Comparison of ENCODE assay signal across 18 cellular contexts in the genomic region with DNA sequence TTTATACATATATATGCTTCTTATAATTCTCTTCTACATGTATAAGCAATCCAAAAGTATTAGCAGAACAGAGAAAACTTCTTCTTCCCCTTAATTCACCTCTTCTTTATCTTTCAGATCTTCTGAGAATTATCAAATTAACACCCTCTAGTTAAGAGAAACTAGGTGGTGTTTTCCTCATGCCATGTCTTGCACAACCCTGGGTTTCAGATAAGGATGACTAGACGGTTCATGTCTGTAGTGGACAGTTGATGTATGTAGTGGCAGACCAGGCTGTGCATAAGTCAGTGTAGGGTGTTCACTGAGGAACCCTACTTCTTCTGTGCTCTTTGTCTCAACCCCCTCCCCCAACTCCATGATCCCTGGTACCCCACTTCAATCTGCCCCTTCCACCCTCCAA.
A peak's percentile ranks its signal among the peaks of the same experiment; 100 is the strongest.
DNase-seq lines count a peak whose midpoint lies in the region; ATAC-seq and TF ChIP-seq lines count a peak whose summit lies in the region.
"Had no signal": no experiment of that assay in that cellular context is flagged by ENCODE, and none has a peak within 500 bp of the region (broad histone marks: within the 10 kb centered on the region; RNA-seq: fewer than 3 reads in every experiment).

No MANE protein-coding gene starts in this region.

- H3K9me3 ChIP-seq in breast epithelium (no peaks in the 10 kb centered on the region), GM23248 (ENCODE audit: low read depth) (no peaks in the 10 kb centered on the region), esophagus squamous epithelium (no peaks in the 10 kb centered on the region)

- no peaks in the 10 kb centered on the region for H3K27me3 Mint-ChIP-seq in MCF 10A (ENCODE audit: insufficient read depth, unreplicated experiment)

- H4K20me1 ChIP-seq in GM23248 (ENCODE audit: insufficient read depth) = no peaks in the 10 kb centered on the region

- CTCF ChIA-PET in MCF 10A (lab: Yijun Ruan, JAX) = no interaction called here

- in situ Hi-C loops in GM23248 (cut with MboI) = no loop called here

- 76 to 79% methylated on average over 1 of the region's 1 CpG for WGBS in GM23248 (ENCODE audit: low coverage in 1 of 2, low lambda C conversion rate in 2 of 2, missing lambda C conversion rate in 2 of 2), 2 experiments
- WGBS in esophagus squamous epithelium, 2 donors = 54 to 93% methylated on average over 1 of the region's 1 CpG

- H3K36me3 Mint-ChIP-seq in MCF 10A (ENCODE audit: insufficient read depth, unreplicated experiment) = no peaks in the 10 kb centered on the region
- H3K36me3 Mint-ChIP-seq: CD14-positive monocyte; CD8-positive, alpha-beta T cell had no signal

- no peak overlapping the region for H3K4me2 ChIP-seq in GM23248 (ENCODE audit: unreplicated experiment)
- H3K4me2 ChIP-seq: GM23338 had no signal

- TF ChIP-seq POLR2A in breast epithelium (IDR thresholded peaks at IDR 0.05) (no peak), erythroblast (IDR thresholded peaks at IDR 0.05; ENCODE audit: low read length) (no peak), esophagus squamous epithelium (IDR thresholded peaks at IDR 0.05) (no peak)

- H3K9ac ChIP-seq in GM23248 = no peak overlapping the region

- BruUV-seq in MCF 10A (replicated peaks; lab: Mats Ljungman, UMichigan) = no TSS peak

- TF ChIP-seq CTCF in MCF 10A (IDR thresholded peaks at IDR 0.05; ENCODE audit: unreplicated experiment) (no peak), breast epithelium (IDR thresholded peaks at IDR 0.05) (no peak), esophagus squamous epithelium (IDR thresholded peaks at IDR 0.05) (no peak)

- DNase-seq in MCF 10A (ENCODE audit: unreplicated experiment) (peak; percentile 11), breast epithelium (ENCODE audit: low spot score in 2 of 2) (no peak), amniotic epithelial cell (ENCODE audit: low read depth) (peak; percentile 62), erythroblast (lab: John Stamatoyannopoulos, UW) (peak; percentile 13 to 21), GM23248 (no peak), anterior cingulate cortex (lab: John Stamatoyannopoulos, UW) (no peak), esophagus squamous epithelium (lab: John Stamatoyannopoulos, UW) (no peak)
- DNase-seq: CD8-positive, alpha-beta T cell; COR-L47; DMS153; DMS79 treated with DMSO at 0.1 percent for 48 hours; EL; H7 had no signal

- no peaks in the 10 kb centered on the region for H3K4me1 ChIP-seq in breast epithelium
- H3K4me1 ChIP-seq in GM23248 (ENCODE audit: insufficient read depth) = no peaks in the 10 kb centered on the region
- no peaks in the 10 kb centered on the region for H3K4me1 ChIP-seq in esophagus squamous epithelium

- no peak overlapping the region for H3K27ac Mint-ChIP-seq in MCF 10A (ENCODE audit: low read depth, unreplicated experiment)
- H3K27ac Mint-ChIP-seq: CD8-positive, alpha-beta T cell; GM23338 had no signal

- no peaks in the 10 kb centered on the region for H3K4me1 Mint-ChIP-seq in MCF 10A (ENCODE audit: insufficient read depth, unreplicated experiment)
- H3K4me1 Mint-ChIP-seq: CD14-positive monocyte, GM23338 had no signal

- H3F3A ChIP-seq in GM23248 (ENCODE audit: insufficient read depth) = no peaks in the 10 kb centered on the region

- no peak for ATAC-seq in HG02938 (IDR thresholded peaks at IDR 0.05; ENCODE audit: unreplicated experiment)
- ATAC-seq: CD8-positive, alpha-beta T cell; GM23338; HepG2 had no signal

- H3K36me3 ChIP-seq in breast epithelium (no peaks in the 10 kb centered on the region), GM23248 (ENCODE audit: low read depth) (no peaks in the 10 kb centered on the region), esophagus squamous epithelium (no peaks in the 10 kb centered on the region)

- no peak overlapping the region for H3K4me3 ChIP-seq in breast epithelium
- no peak overlapping the region for H3K4me3 ChIP-seq in GM23248
- no peak overlapping the region for H3K4me3 ChIP-seq in esophagus squamous epithelium
- H3K4me3 ChIP-seq: GM23338 had no signal

- H3K9me2 ChIP-seq in GM23248 (ENCODE audit: insufficient read depth) = no peaks in the 10 kb centered on the region

- H3K79me2 ChIP-seq in GM23248 (ENCODE audit: insufficient read depth) = no peaks in the 10 kb centered on the region

- no peak overlapping the region for H3K4me3 Mint-ChIP-seq in MCF 10A (ENCODE audit: unreplicated experiment)
- H3K4me3 Mint-ChIP-seq: CD14-positive monocyte; CD8-positive, alpha-beta T cell; GM23338 had no signal

- H2AFZ ChIP-seq in GM23248 = no peak overlapping the region
- H2AFZ ChIP-seq: GM23338 had no signal

- POLR2A ChIA-PET in MCF 10A (lab: Yijun Ruan, JAX) = interaction anchor here (0.6 kb wide), 1 partner anchor 186 kb away, joined by 3 read pairs; no protein-coding TSS in a partner anchor

- H3K27me3 ChIP-seq in breast epithelium (no peaks in the 10 kb centered on the region), GM23248 (replicated peaks; ENCODE audit: insufficient read depth) (no peaks in the 10 kb centered on the region), esophagus squamous epithelium (no peaks in the 10 kb centered on the region)

- H3K27ac ChIP-seq in breast epithelium = no peak overlapping the region
- H3K27ac ChIP-seq in GM23248 = no peak overlapping the region
- no peak overlapping the region for H3K27ac ChIP-seq in esophagus squamous epithelium
- H3K27ac ChIP-seq: 22Rv1 had no signal

- intact Hi-C loops in MCF 10A (cut with micrococcal nuclease) (no loop called here), breast epithelium (cut with DNase I; ENCODE audit: low total_unique reads) (no loop called here), esophagus squamous epithelium (cut with DNase I) (no loop called here)

- H3K9me3 Mint-ChIP-seq in MCF 10A (ENCODE audit: unreplicated experiment) = no peaks in the 10 kb centered on the region
- H3K9me3 Mint-ChIP-seq: CD8-positive, alpha-beta T cell; GM23338 had no signal

Comparison
In these comparisons a context has a peak if more than half of its experiments do, and no peak if none do; other contexts are left out.
1. DNase-seq: peak in MCF 10A (single experiment), amniotic epithelial cell (single experiment) and erythroblast (2 of 2); none in breast epithelium (0 of 2), GM23248 (single experiment), anterior cingulate cortex (0 of 58) and esophagus squamous epithelium (single experiment).